1 cellular context compared by ENCODE assay signal in the genomic region with DNA sequence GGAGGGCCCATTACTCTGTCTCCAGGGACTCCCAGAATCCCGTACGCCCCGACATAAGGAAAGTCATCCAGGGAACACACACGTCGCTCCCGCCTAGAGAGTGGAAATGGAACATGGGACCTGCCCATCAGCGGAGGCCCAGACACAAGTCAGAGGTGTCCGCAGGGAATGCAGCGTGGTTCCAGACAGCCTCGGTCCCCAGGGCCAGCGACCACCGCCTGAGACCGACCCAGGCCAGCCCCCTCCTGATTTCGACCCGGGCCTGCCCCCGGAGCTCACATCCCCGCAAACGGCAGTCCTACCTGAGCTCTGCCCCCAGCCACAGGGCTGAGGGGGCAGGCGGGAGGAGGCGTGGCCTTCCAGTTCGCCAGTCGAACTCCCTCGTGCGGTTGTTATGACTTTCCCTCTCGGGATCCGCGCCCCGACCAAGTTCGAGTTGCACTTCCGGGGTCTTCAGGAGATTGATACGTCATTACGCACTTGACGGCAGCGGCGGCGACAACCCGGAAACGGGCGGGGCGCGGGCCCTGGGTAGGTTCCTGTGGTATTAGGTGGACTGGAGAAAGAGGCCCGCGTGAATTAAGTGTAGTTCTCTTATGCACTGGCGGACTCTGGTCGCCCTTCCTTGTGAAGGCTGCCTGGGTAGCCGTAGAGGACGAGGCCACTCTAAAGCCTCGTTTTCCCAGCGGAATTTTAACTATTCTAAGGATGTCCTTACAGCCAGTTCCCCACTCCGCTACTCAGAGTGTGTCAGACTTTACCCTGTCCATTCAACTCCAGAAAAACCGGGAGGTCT.
TF ChIP-seq lines count a peak whose summit lies in the region.

No MANE protein-coding gene starts in this region.

TF ChIP-seq in HEK293, 187 proteins besides CTCF, POLR2A, EP300 and RAD21 (continued from another document and continues in another):
- TF ChIP-seq ZNF19 (tag by site-specific recombination; IDR thresholded peaks at IDR 0.05; ENCODE audit: low read depth) (no peak), ZNF558 (tag by site-specific recombination; IDR thresholded peaks at IDR 0.05) (no peak), ZNF433 (tag by site-specific recombination; IDR thresholded peaks at IDR 0.05; ENCODE audit: low read depth) (no peak), ZNF629 (tag by site-specific recombination; IDR thresholded peaks at IDR 0.05) (peak; percentile 97), ZNF837 (tag by site-specific recombination; IDR thresholded peaks at IDR 0.05) (no peak), ZNF560 (tag by site-specific recombination; IDR thresholded peaks at IDR 0.05; ENCODE audit: borderline replicate concordance) (no peak), ZNF221 (tag by site-specific recombination; IDR thresholded peaks at IDR 0.05; ENCODE audit: borderline replicate concordance) (0 out of 2 replicates have a peak, but pooled peaks have one; percentile 29), ZNF548 (tag by site-specific recombination; IDR thresholded peaks at IDR 0.05) (no peak), ZNF132 (tag by site-specific recombination; IDR thresholded peaks at IDR 0.05; ENCODE audit: borderline replicate concordance) (no peak), ZNF623 (tag by site-specific recombination; IDR thresholded peaks at IDR 0.05) (no peak), SALL2 (tag by site-specific recombination; IDR thresholded peaks at IDR 0.05; ENCODE audit: borderline replicate concordance) (no peak), KLF16 (tag by site-specific recombination; IDR thresholded peaks at IDR 0.05) (peak; percentile 43; the same call in 1 of the 2 replicates), ZNF2 (tag by site-specific recombination; IDR thresholded peaks at IDR 0.05) (peak; percentile 81), FEZF1 (tag by site-specific recombination; IDR thresholded peaks at IDR 0.05) (no peak), ZNF701 (tag by site-specific recombination; IDR thresholded peaks at IDR 0.05) (no peak), ZNF350 (tag by site-specific recombination; IDR thresholded peaks at IDR 0.05) (no peak), ZIC2 (tag by site-specific recombination; IDR thresholded peaks at IDR 0.05) (peak; percentile 29), SP3 (tag by site-specific recombination; IDR thresholded peaks at IDR 0.05) (peak; percentile 91), ZNF585B (tag by site-specific recombination; IDR thresholded peaks at IDR 0.05) (no peak), RBAK (tag by site-specific recombination; IDR thresholded peaks at IDR 0.05) (no peak), ZNF544 (tag by site-specific recombination; IDR thresholded peaks at IDR 0.05) (no peak), ZNF292 (tag by site-specific recombination; IDR thresholded peaks at IDR 0.05; ENCODE audit: borderline replicate concordance, low read depth) (no peak), ZNF248 (tag by site-specific recombination; IDR thresholded peaks at IDR 0.05) (no peak), ZNF664 (tag by site-specific recombination; IDR thresholded peaks at IDR 0.05) (no peak), ZSCAN30 (tag by site-specific recombination; IDR thresholded peaks at IDR 0.05) (peak; percentile 55), ZNF426 (tag by site-specific recombination; IDR thresholded peaks at IDR 0.05) (no peak), YY2 (tag by site-specific recombination; IDR thresholded peaks at IDR 0.05) (no peak)
- TF ChIP-seq, protein P1, sequence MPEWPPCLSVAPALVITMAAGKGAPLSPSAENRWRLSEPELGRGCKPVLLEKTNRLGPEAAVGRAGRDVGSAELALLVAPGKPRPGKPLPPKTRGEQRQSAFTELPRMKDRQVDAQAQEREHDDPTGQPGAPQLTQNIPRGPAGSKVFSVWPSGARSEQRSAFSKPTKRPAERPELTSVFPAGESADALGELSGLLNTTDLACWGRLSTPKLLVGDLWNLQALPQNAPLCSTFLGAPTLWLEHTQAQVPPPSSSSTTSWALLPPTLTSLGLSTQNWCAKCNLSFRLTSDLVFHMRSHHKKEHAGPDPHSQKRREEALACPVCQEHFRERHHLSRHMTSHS (tag by site-specific recombination; IDR thresholded peaks at IDR 0.05), result no peak
- TF ChIP-seq, protein P2, sequence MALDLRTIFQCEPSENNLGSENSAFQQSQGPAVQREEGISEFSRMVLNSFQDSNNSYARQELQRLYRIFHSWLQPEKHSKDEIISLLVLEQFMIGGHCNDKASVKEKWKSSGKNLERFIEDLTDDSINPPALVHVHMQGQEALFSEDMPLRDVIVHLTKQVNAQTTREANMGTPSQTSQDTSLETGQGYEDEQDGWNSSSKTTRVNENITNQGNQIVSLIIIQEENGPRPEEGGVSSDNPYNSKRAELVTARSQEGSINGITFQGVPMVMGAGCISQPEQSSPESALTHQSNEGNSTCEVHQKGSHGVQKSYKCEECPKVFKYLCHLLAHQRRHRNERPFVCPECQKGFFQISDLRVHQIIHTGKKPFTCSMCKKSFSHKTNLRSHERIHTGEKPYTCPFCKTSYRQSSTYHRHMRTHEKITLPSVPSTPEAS (tag by site-specific recombination; IDR thresholded peaks at IDR 0.05), result 0 out of 2 replicates have a peak, but pooled peaks have one; percentile 19
- TF ChIP-seq, protein P3, sequence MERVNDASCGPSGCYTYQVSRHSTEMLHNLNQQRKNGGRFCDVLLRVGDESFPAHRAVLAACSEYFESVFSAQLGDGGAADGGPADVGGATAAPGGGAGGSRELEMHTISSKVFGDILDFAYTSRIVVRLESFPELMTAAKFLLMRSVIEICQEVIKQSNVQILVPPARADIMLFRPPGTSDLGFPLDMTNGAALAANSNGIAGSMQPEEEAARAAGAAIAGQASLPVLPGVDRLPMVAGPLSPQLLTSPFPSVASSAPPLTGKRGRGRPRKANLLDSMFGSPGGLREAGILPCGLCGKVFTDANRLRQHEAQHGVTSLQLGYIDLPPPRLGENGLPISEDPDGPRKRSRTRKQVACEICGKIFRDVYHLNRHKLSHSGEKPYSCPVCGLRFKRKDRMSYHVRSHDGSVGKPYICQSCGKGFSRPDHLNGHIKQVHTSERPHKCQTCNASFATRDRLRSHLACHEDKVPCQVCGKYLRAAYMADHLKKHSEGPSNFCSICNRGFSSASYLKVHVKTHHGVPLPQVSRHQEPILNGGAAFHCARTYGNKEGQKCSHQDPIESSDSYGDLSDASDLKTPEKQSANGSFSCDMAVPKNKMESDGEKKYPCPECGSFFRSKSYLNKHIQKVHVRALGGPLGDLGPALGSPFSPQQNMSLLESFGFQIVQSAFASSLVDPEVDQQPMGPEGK (tag by site-specific recombination; IDR thresholded peaks at IDR 0.05), result peak; percentile 95
- TF ChIP-seq, protein P4, sequence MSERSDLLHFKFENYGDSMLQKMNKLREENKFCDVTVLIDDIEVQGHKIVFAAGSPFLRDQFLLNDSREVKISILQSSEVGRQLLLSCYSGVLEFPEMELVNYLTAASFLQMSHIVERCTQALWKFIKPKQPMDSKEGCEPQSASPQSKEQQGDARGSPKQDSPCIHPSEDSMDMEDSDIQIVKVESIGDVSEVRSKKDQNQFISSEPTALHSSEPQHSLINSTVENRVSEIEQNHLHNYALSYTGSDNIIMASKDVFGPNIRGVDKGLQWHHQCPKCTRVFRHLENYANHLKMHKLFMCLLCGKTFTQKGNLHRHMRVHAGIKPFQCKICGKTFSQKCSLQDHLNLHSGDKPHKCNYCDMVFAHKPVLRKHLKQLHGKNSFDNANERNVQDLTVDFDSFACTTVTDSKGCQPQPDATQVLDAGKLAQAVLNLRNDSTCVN (tag by site-specific recombination; optimal IDR thresholded peaks at IDR 0.05), result peak; percentile 53
- TF ChIP-seq, protein P5, sequence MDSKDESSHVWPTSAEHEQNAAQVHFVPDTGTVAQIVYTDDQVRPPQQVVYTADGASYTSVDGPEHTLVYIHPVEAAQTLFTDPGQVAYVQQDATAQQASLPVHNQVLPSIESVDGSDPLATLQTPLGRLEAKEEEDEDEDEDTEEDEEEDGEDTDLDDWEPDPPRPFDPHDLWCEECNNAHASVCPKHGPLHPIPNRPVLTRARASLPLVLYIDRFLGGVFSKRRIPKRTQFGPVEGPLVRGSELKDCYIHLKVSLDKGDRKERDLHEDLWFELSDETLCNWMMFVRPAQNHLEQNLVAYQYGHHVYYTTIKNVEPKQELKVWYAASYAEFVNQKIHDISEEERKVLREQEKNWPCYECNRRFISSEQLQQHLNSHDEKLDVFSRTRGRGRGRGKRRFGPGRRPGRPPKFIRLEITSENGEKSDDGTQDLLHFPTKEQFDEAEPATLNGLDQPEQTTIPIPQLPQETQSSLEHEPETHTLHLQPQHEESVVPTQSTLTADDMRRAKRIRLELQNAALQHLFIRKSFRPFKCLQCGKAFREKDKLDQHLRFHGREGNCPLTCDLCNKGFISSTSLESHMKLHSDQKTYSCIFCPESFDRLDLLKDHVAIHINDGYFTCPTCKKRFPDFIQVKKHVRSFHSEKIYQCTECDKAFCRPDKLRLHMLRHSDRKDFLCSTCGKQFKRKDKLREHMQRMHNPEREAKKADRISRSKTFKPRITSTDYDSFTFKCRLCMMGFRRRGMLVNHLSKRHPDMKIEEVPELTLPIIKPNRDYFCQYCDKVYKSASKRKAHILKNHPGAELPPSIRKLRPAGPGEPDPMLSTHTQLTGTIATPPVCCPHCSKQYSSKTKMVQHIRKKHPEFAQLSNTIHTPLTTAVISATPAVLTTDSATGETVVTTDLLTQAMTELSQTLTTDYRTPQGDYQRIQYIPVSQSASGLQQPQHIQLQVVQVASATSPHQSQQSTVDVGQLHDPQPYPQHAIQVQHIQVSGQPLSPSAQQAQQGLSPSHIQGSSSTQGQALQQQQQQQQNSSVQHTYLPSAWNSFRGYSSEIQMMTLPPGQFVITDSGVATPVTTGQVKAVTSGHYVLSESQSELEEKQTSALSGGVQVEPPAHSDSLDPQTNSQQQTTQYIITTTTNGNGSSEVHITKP (tag by site-specific recombination; IDR thresholded peaks at IDR 0.05), result peak; percentile 79
- TF ChIP-seq, protein P6, sequence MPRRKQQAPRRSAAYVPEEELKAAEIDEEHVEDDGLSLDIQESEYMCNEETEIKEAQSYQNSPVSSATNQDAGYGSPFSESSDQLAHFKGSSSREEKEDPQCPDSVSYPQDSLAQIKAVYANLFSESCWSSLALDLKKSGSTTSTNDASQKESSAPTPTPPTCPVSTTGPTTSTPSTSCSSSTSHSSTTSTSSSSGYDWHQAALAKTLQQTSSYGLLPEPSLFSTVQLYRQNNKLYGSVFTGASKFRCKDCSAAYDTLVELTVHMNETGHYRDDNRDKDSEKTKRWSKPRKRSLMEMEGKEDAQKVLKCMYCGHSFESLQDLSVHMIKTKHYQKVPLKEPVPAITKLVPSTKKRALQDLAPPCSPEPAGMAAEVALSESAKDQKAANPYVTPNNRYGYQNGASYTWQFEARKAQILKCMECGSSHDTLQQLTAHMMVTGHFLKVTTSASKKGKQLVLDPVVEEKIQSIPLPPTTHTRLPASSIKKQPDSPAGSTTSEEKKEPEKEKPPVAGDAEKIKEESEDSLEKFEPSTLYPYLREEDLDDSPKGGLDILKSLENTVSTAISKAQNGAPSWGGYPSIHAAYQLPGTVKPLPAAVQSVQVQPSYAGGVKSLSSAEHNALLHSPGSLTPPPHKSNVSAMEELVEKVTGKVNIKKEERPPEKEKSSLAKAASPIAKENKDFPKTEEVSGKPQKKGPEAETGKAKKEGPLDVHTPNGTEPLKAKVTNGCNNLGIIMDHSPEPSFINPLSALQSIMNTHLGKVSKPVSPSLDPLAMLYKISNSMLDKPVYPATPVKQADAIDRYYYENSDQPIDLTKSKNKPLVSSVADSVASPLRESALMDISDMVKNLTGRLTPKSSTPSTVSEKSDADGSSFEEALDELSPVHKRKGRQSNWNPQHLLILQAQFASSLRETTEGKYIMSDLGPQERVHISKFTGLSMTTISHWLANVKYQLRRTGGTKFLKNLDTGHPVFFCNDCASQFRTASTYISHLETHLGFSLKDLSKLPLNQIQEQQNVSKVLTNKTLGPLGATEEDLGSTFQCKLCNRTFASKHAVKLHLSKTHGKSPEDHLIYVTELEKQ (tag by site-specific recombination; IDR thresholded peaks at IDR 0.05; ENCODE audit: borderline replicate concordance), result no peak
- TF ChIP-seq, protein P7, sequence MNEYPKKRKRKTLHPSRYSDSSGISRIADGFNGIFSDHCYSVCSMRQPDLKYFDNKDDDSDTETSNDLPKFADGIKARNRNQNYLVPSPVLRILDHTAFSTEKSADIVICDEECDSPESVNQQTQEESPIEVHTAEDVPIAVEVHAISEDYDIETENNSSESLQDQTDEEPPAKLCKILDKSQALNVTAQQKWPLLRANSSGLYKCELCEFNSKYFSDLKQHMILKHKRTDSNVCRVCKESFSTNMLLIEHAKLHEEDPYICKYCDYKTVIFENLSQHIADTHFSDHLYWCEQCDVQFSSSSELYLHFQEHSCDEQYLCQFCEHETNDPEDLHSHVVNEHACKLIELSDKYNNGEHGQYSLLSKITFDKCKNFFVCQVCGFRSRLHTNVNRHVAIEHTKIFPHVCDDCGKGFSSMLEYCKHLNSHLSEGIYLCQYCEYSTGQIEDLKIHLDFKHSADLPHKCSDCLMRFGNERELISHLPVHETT (tag by site-specific recombination; IDR thresholded peaks at IDR 0.05), result no peak
- TF ChIP-seq, protein P8, sequence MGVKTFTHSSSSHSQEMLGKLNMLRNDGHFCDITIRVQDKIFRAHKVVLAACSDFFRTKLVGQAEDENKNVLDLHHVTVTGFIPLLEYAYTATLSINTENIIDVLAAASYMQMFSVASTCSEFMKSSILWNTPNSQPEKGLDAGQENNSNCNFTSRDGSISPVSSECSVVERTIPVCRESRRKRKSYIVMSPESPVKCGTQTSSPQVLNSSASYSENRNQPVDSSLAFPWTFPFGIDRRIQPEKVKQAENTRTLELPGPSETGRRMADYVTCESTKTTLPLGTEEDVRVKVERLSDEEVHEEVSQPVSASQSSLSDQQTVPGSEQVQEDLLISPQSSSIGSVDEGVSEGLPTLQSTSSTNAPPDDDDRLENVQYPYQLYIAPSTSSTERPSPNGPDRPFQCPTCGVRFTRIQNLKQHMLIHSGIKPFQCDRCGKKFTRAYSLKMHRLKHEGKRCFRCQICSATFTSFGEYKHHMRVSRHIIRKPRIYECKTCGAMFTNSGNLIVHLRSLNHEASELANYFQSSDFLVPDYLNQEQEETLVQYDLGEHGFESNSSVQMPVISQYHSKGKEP (tag by site-specific recombination; IDR thresholded peaks at IDR 0.05), result peak; percentile 94
- TF ChIP-seq, protein P9, sequence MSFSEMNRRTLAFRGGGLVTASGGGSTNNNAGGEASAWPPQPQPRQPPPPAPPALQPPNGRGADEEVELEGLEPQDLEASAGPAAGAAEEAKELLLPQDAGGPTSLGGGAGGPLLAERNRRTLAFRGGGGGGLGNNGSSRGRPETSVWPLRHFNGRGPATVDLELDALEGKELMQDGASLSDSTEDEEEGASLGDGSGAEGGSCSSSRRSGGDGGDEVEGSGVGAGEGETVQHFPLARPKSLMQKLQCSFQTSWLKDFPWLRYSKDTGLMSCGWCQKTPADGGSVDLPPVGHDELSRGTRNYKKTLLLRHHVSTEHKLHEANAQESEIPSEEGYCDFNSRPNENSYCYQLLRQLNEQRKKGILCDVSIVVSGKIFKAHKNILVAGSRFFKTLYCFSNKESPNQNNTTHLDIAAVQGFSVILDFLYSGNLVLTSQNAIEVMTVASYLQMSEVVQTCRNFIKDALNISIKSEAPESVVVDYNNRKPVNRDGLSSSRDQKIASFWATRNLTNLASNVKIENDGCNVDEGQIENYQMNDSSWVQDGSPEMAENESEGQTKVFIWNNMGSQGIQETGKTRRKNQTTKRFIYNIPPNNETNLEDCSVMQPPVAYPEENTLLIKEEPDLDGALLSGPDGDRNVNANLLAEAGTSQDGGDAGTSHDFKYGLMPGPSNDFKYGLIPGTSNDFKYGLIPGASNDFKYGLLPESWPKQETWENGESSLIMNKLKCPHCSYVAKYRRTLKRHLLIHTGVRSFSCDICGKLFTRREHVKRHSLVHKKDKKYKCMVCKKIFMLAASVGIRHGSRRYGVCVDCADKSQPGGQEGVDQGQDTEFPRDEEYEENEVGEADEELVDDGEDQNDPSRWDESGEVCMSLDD (tag by site-specific recombination; IDR thresholded peaks at IDR 0.05), result no peak
